ENCODE assay signal across 13 cellular contexts in genomic region chr17:34556384-34556783, GRCh38. TPM values are rescaled to one million over a fixed set of nuclear protein-coding genes. Genes with fewer than 3 reads are reported as not detected.
DNase-seq lines count a peak whose midpoint lies in the region; ATAC-seq and TF ChIP-seq lines count a peak whose summit lies in the region.
"Had no signal": no experiment of that assay in that cellular context is flagged by ENCODE, and none has a peak within 500 bp of the region (broad histone marks: within the 10 kb centered on the region; RNA-seq: fewer than 3 reads in every experiment).

No MANE protein-coding gene starts in this region.

- ATAC-seq in PC-3 (no peak), HG02938 (IDR thresholded peaks at IDR 0.05; ENCODE audit: unreplicated experiment) (no peak), HG02678 (IDR thresholded peaks at IDR 0.05; ENCODE audit: unreplicated experiment) (no peak)

- no peak overlapping the region for H3K4me3 Mint-ChIP-seq in nephron progenitor cell
- H3K4me3 Mint-ChIP-seq: CD4-positive, CD25-positive, alpha-beta regulatory T cell; central memory CD8-positive, alpha-beta T cell had no signal

- H3K36me3 ChIP-seq in H7 (replicated peaks; ENCODE audit: control insufficient read depth, insufficient read depth, low read length) = no peaks in the 10 kb centered on the region
- H3K36me3 ChIP-seq in PC-3 (ENCODE audit: low read depth, low read length) = no peaks in the 10 kb centered on the region
- H3K36me3 ChIP-seq: spleen had no signal

- H3K9me3 ChIP-seq in PC-3 (ENCODE audit: low read length) = no peaks in the 10 kb centered on the region
- H3K9me3 ChIP-seq: spleen had no signal

- POLR2A ChIA-PET in PC-3 (lab: Charles Lee; ENCODE audit: unreplicated experiment) = no interaction called here

- H3K4me3 ChIP-seq in H7 (ENCODE audit: insufficient read depth, low read depth, low read length) (no peak overlapping the region), PC-3 (ENCODE audit: low read length) (no peak overlapping the region)
- H3K4me3 ChIP-seq: spleen had no signal

- peaks cover 34% of the 10 kb centered on the region for H3K27me3 Mint-ChIP-seq in nephron progenitor cell (ENCODE audit: low read depth, poor library complexity)

- intact Hi-C loops in PC-3 (cut with micrococcal nuclease) = no loop called here

- DNase-seq in H7 (peak; percentile 79), PC-3 (peak; percentile 28), ecto neural progenitor cell (ENCODE audit: low spot score) (peak; percentile 66), nephron progenitor cell (peak; percentile 70), NCI-H1048 (lab: John Stamatoyannopoulos, UW) (no peak)
- DNase-seq: activated naive CD4-positive, alpha-beta T cell; spleen had no signal

- H3K27ac ChIP-seq in PC-3 (ENCODE audit: low read length) = no peak overlapping the region
- H3K27ac ChIP-seq: epithelial cell of prostate, spleen had no signal

- H2AFZ ChIP-seq in PC-3 (ENCODE audit: low read length) = no peak overlapping the region

- H3K9ac ChIP-seq in PC-3 (ENCODE audit: low read length) = no peak overlapping the region

- no peaks in the 10 kb centered on the region for H3K27me3 ChIP-seq in H7 (ENCODE audit: control insufficient read depth, insufficient read depth, low read length)
- H3K27me3 ChIP-seq in PC-3 (ENCODE audit: low read length) = no peaks in the 10 kb centered on the region

- no peak overlapping the region for H3K27ac Mint-ChIP-seq in nephron progenitor cell
- H3K27ac Mint-ChIP-seq: CD4-positive, CD25-positive, alpha-beta regulatory T cell had no signal

- no peak overlapping the region for H3K4me2 ChIP-seq in PC-3 (ENCODE audit: low read length)

- TF ChIP-seq CTCF in PC-3 (conservative IDR thresholded peaks at IDR 0.05; ENCODE audit: low read depth, low read length) (no peak), nephron progenitor cell (IDR thresholded peaks at IDR 0.05) (no peak)

- no peaks in the 10 kb centered on the region for H3F3A ChIP-seq in PC-3 (ENCODE audit: low read length, unreplicated experiment)

- H4K20me1 ChIP-seq in PC-3 (ENCODE audit: low read length) = no peaks in the 10 kb centered on the region

- H3K4me1 ChIP-seq in PC-3 (ENCODE audit: insufficient read depth, low read length) = no peaks in the 10 kb centered on the region
- H3K4me1 ChIP-seq: spleen had no signal

- no peaks in the 10 kb centered on the region for H3K9me2 ChIP-seq in PC-3 (replicated peaks; ENCODE audit: low read length)

- no peaks in the 10 kb centered on the region for H3K4me1 Mint-ChIP-seq in nephron progenitor cell
- H3K4me1 Mint-ChIP-seq: CD4-positive, CD25-positive, alpha-beta regulatory T cell; central memory CD8-positive, alpha-beta T cell had no signal

- H3K79me2 ChIP-seq in PC-3 (ENCODE audit: low read length) = no peaks in the 10 kb centered on the region

- no peaks in the 10 kb centered on the region for H3K36me3 Mint-ChIP-seq in nephron progenitor cell (ENCODE audit: low read depth)
- H3K36me3 Mint-ChIP-seq: CD4-positive, CD25-positive, alpha-beta regulatory T cell had no signal

- H3K9me3 Mint-ChIP-seq in nephron progenitor cell = no peaks in the 10 kb centered on the region
- H3K9me3 Mint-ChIP-seq: CD4-positive, CD25-positive, alpha-beta regulatory T cell; central memory CD8-positive, alpha-beta T cell had no signal

- no TSS peak for BruUV-seq in PC-3 (replicated peaks; lab: Mats Ljungman, UMichigan)

- CTCF ChIA-PET in PC-3 (lab: Charles Lee) = no interaction called here

RNA-seq across cellular contexts. Expression of gene TMEM132E, which starts 23.0 kb away (rescaled TPM):
- total RNA-seq in H7 (2014; rRNA removed; shearing (Covaris generic)) = 1.7 and 2.2 TPM in 2 replicates
- total RNA-seq in PC-3 (2014; rRNA removed) = not detected in 2 replicates
- total RNA-seq: CD4-positive, CD25-positive, alpha-beta regulatory T cell; osteocyte had no signal
